ENCODE assay signal across 1 cellular context in genomic region chr19:49873149-49873521, GRCh38.
TF ChIP-seq lines count a peak whose summit lies in the region.

No MANE protein-coding gene starts in this region.

TF ChIP-seq in HepG2, 621 proteins besides CTCF, POLR2A, EP300 and RAD21:
- TF ChIP-seq RBFOX2 (IDR thresholded peaks at IDR 0.05; ENCODE audit: low read depth, low read length) (peak; percentile 71), ZFP36L1 (CRISPR knock-in tag; IDR thresholded peaks at IDR 0.05) (no peak), BHLHE40 (IDR thresholded peaks at IDR 0.05; ENCODE audit: low read length) (no peak), HIC2 (CRISPR knock-in tag; IDR thresholded peaks at IDR 0.05; ENCODE audit: low read depth) (no peak)
